8 cellular contexts compared by ENCODE assay signal in the genomic region with DNA sequence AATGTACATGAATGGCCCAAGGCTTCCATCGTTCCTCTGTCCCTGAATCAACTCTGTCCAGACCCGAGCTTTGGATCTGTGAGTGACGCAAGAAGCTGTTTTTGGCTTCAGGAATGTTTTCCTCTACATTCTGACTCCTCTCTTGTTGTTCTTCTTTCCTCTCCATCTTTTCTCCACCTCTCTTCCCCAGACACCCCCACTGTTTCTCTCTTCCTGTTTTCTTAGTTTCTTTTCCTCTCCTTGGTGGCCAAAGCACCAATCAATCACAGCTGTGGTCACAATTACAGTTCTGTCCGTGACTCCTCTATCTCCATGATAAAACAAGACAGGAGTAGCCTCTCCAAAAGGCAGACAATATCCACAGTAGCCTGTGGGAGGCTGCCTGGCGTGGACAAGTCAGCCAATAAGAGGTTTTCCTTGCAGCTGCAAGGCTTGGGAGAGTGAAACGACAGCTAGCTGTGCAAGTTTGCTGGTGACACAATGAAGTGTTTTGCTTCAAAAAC. TPM values are rescaled to one million over a fixed set of nuclear protein-coding genes. Genes with fewer than 3 reads are reported as not detected.
DNase-seq lines count a peak whose midpoint lies in the region; ATAC-seq and TF ChIP-seq lines count a peak whose summit lies in the region.

No MANE protein-coding gene starts in this region.

- intact Hi-C loops in heart left ventricle (cut with DNase I) = loop anchor here in 5 of 10 donors (5.0 to 10.0 kb wide), 8 partner anchors 133 to 497 kb away; a partner anchor contains a TSS

- 10 to 16% (median 12%) methylated on average over 6 of the region's 6 CpGs for WGBS in heart left ventricle, 4 donors

- H3K4me1 ChIP-seq in heart left ventricle = peaks cover 0 to 79% (median 50%) of the 10 kb centered on the region in 12 donors

- H3K9me3 ChIP-seq in heart left ventricle (no peaks in the 10 kb centered on the region), WERI-Rb-1 (ENCODE audit: severe bottlenecking) (no peaks in the 10 kb centered on the region)

- in situ Hi-C loops in SK-MEL-5 (cut with HindIII; ENCODE audit: low pct_unique_long_range_greater_than_20kb, low sequenced_read_pairs) = no loop called here

- ATAC-seq in heart left ventricle (peak; percentile 65 to 81 (median 80)), HG02884 (IDR thresholded peaks at IDR 0.05; ENCODE audit: unreplicated experiment) (no peak)

- peak in 3 of 12 donors; percentile 7 to 28 (median 11) for TF ChIP-seq CTCF in heart left ventricle (IDR thresholded peaks at IDR 0.05)
- no peak for TF ChIP-seq CTCF in WERI-Rb-1 (IDR thresholded peaks at IDR 0.05; ENCODE audit: low read depth, low read length)

- TF ChIP-seq POLR2A in heart left ventricle (IDR thresholded peaks at IDR 0.05) = peak in 1 of 2 donors; percentile 11

- H3K27me3 ChIP-seq in heart left ventricle (no peaks in the 10 kb centered on the region), WERI-Rb-1 (ENCODE audit: insufficient read depth, low read depth, severe bottlenecking) (no peaks in the 10 kb centered on the region)

- DNase-seq in ELR (ENCODE audit: low read depth) (peak; percentile 61), SK-MEL-5 (ENCODE audit: low read depth, low spot score) (peak; percentile 62), heart left ventricle (peak; percentile 56 to 76 (median 67)), pulmonary artery endothelial cell (ENCODE audit: low read depth, low spot score) (peak; percentile 79), WERI-Rb-1 (no peak), SHP77 (lab: John Stamatoyannopoulos, UW) (no peak), NCI-H1930 (lab: John Stamatoyannopoulos, UW) (no peak)

- no peaks in the 10 kb centered on the region for H3K36me3 ChIP-seq in heart left ventricle
- no peaks in the 10 kb centered on the region for H3K36me3 ChIP-seq in WERI-Rb-1

- H3K4me3 ChIP-seq in heart left ventricle (peak overlapping the region in 9 of 12 donors; percentile 13 to 43 (median 21)), WERI-Rb-1 (ENCODE audit: low read depth, low read length) (no peak overlapping the region)

- H3K27ac ChIP-seq in heart left ventricle (peak overlapping the region; percentile 45 to 86 (median 70)), WERI-Rb-1 (no peak overlapping the region)

RNA-seq across cellular contexts. Expression of a gene that starts 4.9 kb away (rescaled TPM):
- total RNA-seq in SK-MEL-5 (2014; rRNA removed; shearing (Covaris generic)) = not detected in 2 replicates
- polyA plus RNA-seq in SK-MEL-5 (2015; cell fraction: cytosol; rRNA removed) = not detected in 2 replicates
- not detected in 2 replicates for polyA plus RNA-seq in SK-MEL-5 (2015; cell fraction: nucleus; rRNA removed)
- total RNA-seq in heart left ventricle = not detected
- polyA plus RNA-seq in heart left ventricle = not detected
- not detected in 2 replicates for total RNA-seq in pulmonary artery endothelial cell

RNA-seq across cellular contexts. Expression of a gene that starts 28.0 kb away (rescaled TPM):
- total RNA-seq in SK-MEL-5 (2014; rRNA removed; shearing (Covaris generic)) = 87.7 and 92.2 TPM in 2 replicates
- polyA plus RNA-seq in SK-MEL-5 (2015; cell fraction: cytosol; rRNA removed) = 45.2 and 60.4 TPM in 2 replicates
- polyA plus RNA-seq in SK-MEL-5 (2015; cell fraction: nucleus; rRNA removed) = 85.3 and 118 TPM in 2 replicates
- total RNA-seq in heart left ventricle = 100 to 1,000 TPM in 1 of 9 donors, 10 to 100 TPM in 8; 44.5 to 106 (median 61.4) TPM
- polyA plus RNA-seq in heart left ventricle = 10 to 100 TPM; 12.3 to 33.2 TPM
- 78.9 and 81.0 TPM in 2 replicates for total RNA-seq in pulmonary artery endothelial cell

Comparison
In these comparisons a context has a peak if more than half of its experiments do, and no peak if none do; other contexts are left out.
1. DNase-seq: peak in ELR (single experiment), SK-MEL-5 (single experiment), heart left ventricle (5 of 5) and pulmonary artery endothelial cell (single experiment); none in WERI-Rb-1 (single experiment), SHP77 (0 of 2) and NCI-H1930 (0 of 2).